Comparison of ENCODE assay signal across 12 cellular contexts in the genomic region with DNA sequence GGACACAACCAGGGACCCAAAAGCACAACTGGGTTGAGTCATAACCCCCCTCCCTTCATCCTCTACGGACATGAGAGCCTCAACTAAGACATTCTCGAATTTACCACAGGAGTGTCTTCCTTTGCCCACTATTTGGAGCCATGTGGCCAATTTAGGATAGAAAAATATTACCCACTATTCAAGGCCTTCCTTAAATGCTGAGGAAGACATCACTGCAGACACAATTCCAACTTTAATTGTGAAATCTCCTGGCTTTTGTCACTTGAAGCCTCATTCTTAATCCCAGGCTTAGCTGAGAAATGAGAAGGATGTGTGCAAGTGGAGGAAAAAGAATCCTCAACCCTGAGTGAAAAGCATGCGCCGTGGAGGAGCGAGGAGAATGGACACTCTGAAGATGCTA. TPM values are rescaled to one million over a fixed set of nuclear protein-coding genes. Genes with fewer than 3 reads are reported as not detected.
DNase-seq lines count a peak whose midpoint lies in the region; ATAC-seq, FAIRE-seq and TF ChIP-seq lines count a peak whose summit lies in the region.
"Had no signal": no experiment of that assay in that cellular context is flagged by ENCODE, and none has a peak within 500 bp of the region (broad histone marks: within the 10 kb centered on the region; RNA-seq: fewer than 3 reads in every experiment).

No MANE protein-coding gene starts in this region.

- H4K20me1 ChIP-seq in GM23338 (replicated peaks; ENCODE audit: insufficient read depth): peaks cover 65% of the 10 kb centered on the region
- peaks cover 19% of the 10 kb centered on the region for H4K20me1 ChIP-seq in keratinocyte (ENCODE audit: control insufficient read depth, extremely low read depth, insufficient read depth, low read length)

- H3K9me2 ChIP-seq in GM23338 (ENCODE audit: insufficient read depth): no peaks in the 10 kb centered on the region

- dilution Hi-C loops in keratinocyte (cut with MboI; ENCODE audit: extremely low pct_ligation_motif_present, low sequenced_read_pairs): no loop called here

- H3K9me3 Mint-ChIP-seq in GM23338: no peaks in the 10 kb centered on the region; the same call in 1 of the 3 replicates
- no peaks in the 10 kb centered on the region for H3K9me3 Mint-ChIP-seq in activated naive CD8-positive, alpha-beta T cell treated with anti-CD3 and anti-CD28 coated beads for 36 hours

- H3K9me1 ChIP-seq in keratinocyte (ENCODE audit: control insufficient read depth, extremely low read depth, insufficient read depth, low read length): peaks cover 6% of the 10 kb centered on the region

- H3F3A ChIP-seq in GM23338 (replicated peaks; ENCODE audit: low read depth): peaks cover 32% of the 10 kb centered on the region

- FAIRE-seq in keratinocyte (lab: Jason Lieb, UNC): no peak

- intact Hi-C loops in body of pancreas (cut with DNase I): no loop called here

- TF ChIP-seq CTCF in GM23338 (conservative IDR thresholded peaks at IDR 0.05; ENCODE audit: low read depth in 2 of 2): no peak
- TF ChIP-seq CTCF in body of pancreas (IDR thresholded peaks at IDR 0.05): no peak
- no peak for TF ChIP-seq CTCF in keratinocyte (optimal IDR thresholded peaks at IDR 0.05 in 1 of 3, IDR thresholded peaks at IDR 0.05 in 1 of 3, conservative IDR thresholded peaks at IDR 0.05 in 1 of 3; ENCODE audit: extremely low read depth in 1 of 3, insufficient read depth in 2 of 3, low read length in 3 of 3)

- peak overlapping the region; percentile 78 for H3K4me2 ChIP-seq in GM23338
- H3K4me2 ChIP-seq in keratinocyte (ENCODE audit: control insufficient read depth, extremely low read depth, insufficient read depth, low read depth, low read length): peak overlapping the region; percentile 34
- peak overlapping the region; percentile 55 for H3K4me2 ChIP-seq in skeletal muscle satellite cell (ENCODE audit: low read length)
- H3K4me2 ChIP-seq: PC-9 had no signal

- H3K9ac ChIP-seq in keratinocyte (ENCODE audit: control insufficient read depth, extremely low read depth, insufficient read depth, low read length): peak overlapping the region; percentile 79
- H3K9ac ChIP-seq in skeletal muscle satellite cell (ENCODE audit: low read depth, low read length): peak overlapping the region; percentile 66

- H3K4me1 Mint-ChIP-seq in GM23338: peaks cover 88% of the 10 kb centered on the region
- H3K4me1 Mint-ChIP-seq in activated naive CD8-positive, alpha-beta T cell treated with anti-CD3 and anti-CD28 coated beads for 36 hours: no peaks in the 10 kb centered on the region

- TF ChIP-seq POLR2A in body of pancreas (IDR thresholded peaks at IDR 0.05): no peak

- H3K9me3 ChIP-seq in body of pancreas: no peaks in the 10 kb centered on the region
- H3K9me3 ChIP-seq in keratinocyte (ENCODE audit: control insufficient read depth, low read depth, low read length): no peaks in the 10 kb centered on the region
- H3K9me3 ChIP-seq in skeletal muscle satellite cell (replicated peaks; ENCODE audit: low read length): no peaks in the 10 kb centered on the region

- WGBS in body of pancreas, 2 donors: 66 to 77% methylated on average over 5 of the region's 5 CpGs

- no peak for DNase-seq in GM23338 (ENCODE audit: low spot score)
- DNase-seq in body of pancreas: no peak
- no peak for DNase-seq in keratinocyte (ENCODE audit: low read depth, low spot score)
- DNase-seq in NCI-H524 treated with DMSO at 0.1 percent for 48 hours (lab: John Stamatoyannopoulos, UW): no peak
- no peak for DNase-seq in NCI-H1105 treated with DMSO at 0.1 percent for 48 hours (lab: John Stamatoyannopoulos, UW)
- DNase-seq in activated naive CD8-positive, alpha-beta T cell treated with anti-CD3 and anti-CD28 coated beads for 36 hours: no peak
- DNase-seq: activated T-cell treated with anti-CD3 and anti-CD28 coated beads for 4 hours; CD4-positive, CD25-positive, alpha-beta regulatory T cell; occipital lobe; PC-9 had no signal

- H3K4me3 ChIP-seq in GM23338: peak overlapping the region; percentile 90; the same call in 1 of the 2 replicates
- H3K4me3 ChIP-seq in body of pancreas: no peak overlapping the region
- H3K4me3 ChIP-seq in keratinocyte (ENCODE audit: control insufficient read depth in 2 of 3, extremely low read depth in 1 of 3, insufficient read depth in 2 of 3, low read depth in 1 of 3, low read length in 3 of 3): no peak overlapping the region
- no peak overlapping the region for H3K4me3 ChIP-seq in skeletal muscle satellite cell (ENCODE audit: low read length)
- H3K4me3 ChIP-seq: PC-9 had no signal

- peak overlapping the region; percentile 70 for H3K4me3 Mint-ChIP-seq in GM23338
- no peak overlapping the region for H3K4me3 Mint-ChIP-seq in activated naive CD8-positive, alpha-beta T cell treated with anti-CD3 and anti-CD28 coated beads for 36 hours
- H3K4me3 Mint-ChIP-seq: CD4-positive, CD25-positive, alpha-beta regulatory T cell had no signal

- H3K79me2 ChIP-seq in GM23338 (replicated peaks; ENCODE audit: insufficient read depth) (peaks cover 100% of the 10 kb centered on the region), keratinocyte (ENCODE audit: control insufficient read depth, insufficient read depth, low read length) (peaks cover 93% of the 10 kb centered on the region)

- ATAC-seq in GM23338 (no peak), body of pancreas (no peak), HG03135 (IDR thresholded peaks at IDR 0.05; ENCODE audit: unreplicated experiment) (no peak)

- H2AFZ ChIP-seq in GM23338: no peak overlapping the region
- no peak overlapping the region for H2AFZ ChIP-seq in keratinocyte (ENCODE audit: control insufficient read depth, low read length)
- H2AFZ ChIP-seq: PC-9 had no signal

- H3K36me3 ChIP-seq in GM23338 (ENCODE audit: insufficient read depth): no peaks in the 10 kb centered on the region
- H3K36me3 ChIP-seq in body of pancreas (replicated peaks in 1 of 2; ENCODE audit: insufficient read depth in 1 of 2, low read depth in 2 of 2): no peaks in the 10 kb centered on the region
- H3K36me3 ChIP-seq in keratinocyte (ENCODE audit: control insufficient read depth in 2 of 2, extremely low read depth in 1 of 2, insufficient read depth in 2 of 2, low read length in 2 of 2): peaks cover 6 to 15% of the 10 kb centered on the region in 2 experiments
- peaks cover 19% of the 10 kb centered on the region for H3K36me3 ChIP-seq in skeletal muscle satellite cell (ENCODE audit: insufficient read depth, low read length)

- H3K4me1 ChIP-seq in GM23338 (ENCODE audit: insufficient read depth): peaks cover 90% of the 10 kb centered on the region
- H3K4me1 ChIP-seq in body of pancreas: peaks cover 100% of the 10 kb centered on the region
- H3K4me1 ChIP-seq in keratinocyte (ENCODE audit: control insufficient read depth, extremely low read depth, insufficient read depth, low read length): peaks cover 75% of the 10 kb centered on the region
- H3K4me1 ChIP-seq in skeletal muscle satellite cell (ENCODE audit: control insufficient read depth, insufficient read depth, low read length): peaks cover 65% of the 10 kb centered on the region

- peaks cover 74% of the 10 kb centered on the region for H3K36me3 Mint-ChIP-seq in GM23338 (ENCODE audit: low read depth)
- H3K36me3 Mint-ChIP-seq in activated naive CD8-positive, alpha-beta T cell treated with anti-CD3 and anti-CD28 coated beads for 36 hours: no peaks in the 10 kb centered on the region
- H3K36me3 Mint-ChIP-seq: CD4-positive, CD25-positive, alpha-beta regulatory T cell had no signal

- H3K27ac Mint-ChIP-seq in GM23338: peak overlapping the region; percentile 96
- H3K27ac Mint-ChIP-seq in activated naive CD8-positive, alpha-beta T cell treated with anti-CD3 and anti-CD28 coated beads for 36 hours: no peak overlapping the region
- H3K27ac Mint-ChIP-seq: CD4-positive, CD25-positive, alpha-beta regulatory T cell had no signal

- no peaks in the 10 kb centered on the region for H3K27me3 ChIP-seq in GM23338 (ENCODE audit: insufficient read depth)
- no peaks in the 10 kb centered on the region for H3K27me3 ChIP-seq in body of pancreas
- no peaks in the 10 kb centered on the region for H3K27me3 ChIP-seq in keratinocyte (ENCODE audit: control insufficient read depth, extremely low read depth, insufficient read depth, low read length)
- no peaks in the 10 kb centered on the region for H3K27me3 ChIP-seq in skeletal muscle satellite cell (ENCODE audit: control insufficient read depth, insufficient read depth, low read length)

- H3K27ac ChIP-seq in GM23338 (ENCODE audit: low read depth): peak overlapping the region; percentile 98
- H3K27ac ChIP-seq in body of pancreas: peak overlapping the region; percentile 57 to 100 (median 98)
- peak overlapping the region; percentile 94 for H3K27ac ChIP-seq in keratinocyte (ENCODE audit: control insufficient read depth, insufficient read depth, low read length)
- H3K27ac ChIP-seq: PC-9 had no signal

- peaks cover 20% of the 10 kb centered on the region for H3K27me3 Mint-ChIP-seq in GM23338 (ENCODE audit: insufficient read depth, low read depth, poor library complexity)
- peaks cover 78% of the 10 kb centered on the region for H3K27me3 Mint-ChIP-seq in activated naive CD8-positive, alpha-beta T cell treated with anti-CD3 and anti-CD28 coated beads for 36 hours

TF ChIP-seq in GM23338, 12 proteins besides CTCF, POLR2A, EP300 and RAD21 (continues in another document):
- TF ChIP-seq POLR2AphosphoS5 (IDR thresholded peaks at IDR 0.05; ENCODE audit: low read depth) (peak; percentile 17; the same call in 1 of the 2 replicates), NANOG (IDR thresholded peaks at IDR 0.05; ENCODE audit: borderline replicate concordance) (no peak), JUNB (IDR thresholded peaks at IDR 0.05; ENCODE audit: unreplicated experiment) (no peak)

RNA-seq across cellular contexts. Expression of gene CTBP2, which starts 11.8 kb away (rescaled TPM):
- total RNA-seq in GM23338 (2014; rRNA removed; shearing (Covaris generic)): 233 and 265 TPM in 2 replicates
- polyA plus RNA-seq in GM23338 (2016; fragmentation: Nextera tagmentation; extraction: Ambion mirVana): 133 and 138 TPM in 2 replicates
- 10 to 100 TPM; 32.0 to 49.0 TPM for total RNA-seq in body of pancreas
- polyA plus RNA-seq in keratinocyte: 64.4 to 116 TPM (median 76.0 TPM) in 3 replicates
- polyA plus RNA-seq in keratinocyte (2011; ENCODE audit: low read depth): 23.8 TPM
- 65.8 and 80.6 TPM in 2 replicates for polyA plus RNA-seq in keratinocyte (2011; cell fraction: cytosol; rRNA removed)
- 92.7 and 95.9 TPM in 2 replicates for polyA plus RNA-seq in keratinocyte (2011; cell fraction: nucleus; rRNA removed)
- polyA plus RNA-seq in keratinocyte (2012; ENCODE audit: low replicate concordance): 37.8 and 86.0 TPM in 2 replicates
- 78.7 to 223 TPM (median 113 TPM) in 3 replicates for polyA minus RNA-seq in keratinocyte
- polyA minus RNA-seq in keratinocyte (2011; cell fraction: cytosol; rRNA and poly(A)+ RNA removed): 139 TPM
- polyA minus RNA-seq in keratinocyte (2011; cell fraction: nucleus; rRNA and poly(A)+ RNA removed): 72.5 and 86.6 TPM in 2 replicates
- 60.9 and 63.6 TPM in 2 replicates for total RNA-seq in skeletal muscle satellite cell (2012; rRNA removed)
- under 1 TPM in 1 of 2 experiments, not detected in 1; 0.25 TPM for total RNA-seq in activated naive CD8-positive, alpha-beta T cell treated with anti-CD3 and anti-CD28 coated beads for 36 hours

Comparison
In these comparisons a context has a peak if more than half of its experiments do, and no peak if none do; other contexts are left out.
1. RNA of gene CTBP2, which starts 11.8 kb away (total RNA-seq): 233 to 265 TPM in GM23338 and 32.0 to 49.0 TPM in body of pancreas; 0.25 TPM in activated naive CD8-positive, alpha-beta T cell treated with anti-CD3 and anti-CD28 coated beads for 36 hours; every median in the first group is over 10 times any median in the second.
2. Peak in every context shown above with its lines, with median percentiles within 50 percentile points of each other: H3K27ac ChIP-seq and H3K4me2 ChIP-seq.